ENCODE assay signal across 16 cellular contexts in the genomic region with DNA sequence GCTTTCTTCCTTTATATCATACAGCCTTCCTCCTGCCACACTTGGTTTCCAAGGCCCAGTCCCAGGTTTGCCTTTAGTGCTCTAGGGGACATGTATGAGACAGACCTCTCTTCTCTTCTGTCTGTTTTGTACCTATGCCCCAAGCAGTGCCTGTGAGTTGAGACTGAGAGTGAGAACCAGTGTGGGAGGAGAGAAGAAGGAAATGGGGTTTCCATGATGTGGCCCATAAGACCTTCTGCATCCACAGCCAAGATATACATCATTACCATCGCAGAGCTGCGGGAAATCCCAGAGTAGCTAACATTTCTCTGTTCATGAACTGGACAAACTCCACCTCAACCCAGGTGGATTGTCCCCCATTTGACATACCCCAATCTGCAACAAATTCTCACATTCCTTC. TPM values are rescaled to one million over a fixed set of nuclear protein-coding genes. Genes with fewer than 3 reads are reported as not detected.
DNase-seq lines count a peak whose midpoint lies in the region; ATAC-seq, FAIRE-seq and TF ChIP-seq lines count a peak whose summit lies in the region.
"Had no signal": no experiment of that assay in that cellular context is flagged by ENCODE, and none has a peak within 500 bp of the region (broad histone marks: within the 10 kb centered on the region; RNA-seq: fewer than 3 reads in every experiment).

No MANE protein-coding gene starts in this region.

- H3K9ac ChIP-seq in kidney (ENCODE audit: low read length in 2 of 2), result no peak overlapping the region
- H3K9ac ChIP-seq: KMS-11 had no signal

- peak; percentile 40 for ATAC-seq in HG02973 (IDR thresholded peaks at IDR 0.05; ENCODE audit: unreplicated experiment)
- ATAC-seq in activated T-cell treated with anti-CD3 and anti-CD28 coated beads, Interleukin-2, amount 50 U/mL, for 72 hours (replicated peaks in 1 of 2), result peak; percentile 61 to 66
- no peak for ATAC-seq in gastrocnemius medialis
- ATAC-seq: right cardiac atrium had no signal

- DNase-seq in GM13976 (ENCODE audit: low spot score) (peak; percentile 35), gastrocnemius medialis (no peak), RCC 7860 (ENCODE audit: low spot score) (no peak), RPMI8226 (no peak), kidney (no peak)
- DNase-seq in activated T-cell treated with anti-CD3 and anti-CD28 coated beads, Interleukin-2, amount 50 U/mL, for 72 hours, result peak; percentile 52 to 61
- peak; percentile 29 for DNase-seq in stimulated activated CD4-positive, alpha-beta T cell treated with anti-CD3 and anti-CD28 coated beads, Interleukin-4, amount 100 ng/mL, for 1 hour
- DNase-seq: brain microvascular endothelial cell, erythroblast, midbrain, NCI-H2227 treated with DMSO at 0.1 percent for 48 hours, right cardiac atrium had no signal

- no peak for FAIRE-seq in RCC 7860 (lab: Jason Lieb, UNC)
- FAIRE-seq in kidney (lab: Jason Lieb, UNC), result no peak

- H3K4me3 Mint-ChIP-seq in activated T-cell treated with anti-CD3 and anti-CD28 coated beads, Interleukin-2, amount 50 U/mL, for 72 hours, result peak overlapping the region; percentile 78 to 94

- H3K36me3 Mint-ChIP-seq in activated T-cell treated with anti-CD3 and anti-CD28 coated beads, Interleukin-2, amount 50 U/mL, for 72 hours (ENCODE audit: insufficient read depth in 2 of 2), result peaks cover 23 to 30% of the 10 kb centered on the region in 2 donors

- no peak overlapping the region for H3K4me3 ChIP-seq in gastrocnemius medialis
- H3K4me3 ChIP-seq in kidney (ENCODE audit: low read length in 2 of 2), result no peak overlapping the region

- in situ Hi-C loops in GM13976 (cut with MboI; ENCODE audit: low sequenced_read_pairs, unreplicated experiment) (no loop called here), gastrocnemius medialis (cut with MboI; ENCODE audit: low sequenced_read_pairs in 4 of 4) (no loop called here)

- TF ChIP-seq POLR2A in gastrocnemius medialis (IDR thresholded peaks at IDR 0.05), result no peak

- H3K36me3 ChIP-seq in gastrocnemius medialis (no peaks in the 10 kb centered on the region), kidney (ENCODE audit: control insufficient read depth in 1 of 2, insufficient read depth in 2 of 2, low read length in 2 of 2) (no peaks in the 10 kb centered on the region)
- H3K36me3 ChIP-seq: brain microvascular endothelial cell had no signal

- H3K27me3 ChIP-seq in gastrocnemius medialis, result no peaks in the 10 kb centered on the region
- H3K27me3 ChIP-seq: brain microvascular endothelial cell had no signal

- H3K4me1 Mint-ChIP-seq in activated T-cell treated with anti-CD3 and anti-CD28 coated beads, Interleukin-2, amount 50 U/mL, for 72 hours (ENCODE audit: low read depth), result peaks cover 84% of the 10 kb centered on the region

- peak overlapping the region; percentile 97 for H3K27ac Mint-ChIP-seq in activated T-cell treated with anti-CD3 and anti-CD28 coated beads, Interleukin-2, amount 50 U/mL, for 72 hours

- intact Hi-C loops in gastrocnemius medialis (cut with DNase I; ENCODE audit: low total_unique reads), result no loop called here
- intact Hi-C loops in kidney (cut with DNase I), result no loop called here

- H3K9me3 Mint-ChIP-seq in activated T-cell treated with anti-CD3 and anti-CD28 coated beads, Interleukin-2, amount 50 U/mL, for 72 hours, result no peaks in the 10 kb centered on the region

- no peaks in the 10 kb centered on the region for H3K27me3 Mint-ChIP-seq in activated T-cell treated with anti-CD3 and anti-CD28 coated beads, Interleukin-2, amount 50 U/mL, for 72 hours (ENCODE audit: low read depth)

- TF ChIP-seq CTCF in GM13976 (IDR thresholded peaks at IDR 0.05; ENCODE audit: borderline replicate concordance, control extremely low read depth, extremely low read depth, insufficient read depth, missing control alignments) (no peak), gastrocnemius medialis (IDR thresholded peaks at IDR 0.05 in 4 of 5, conservative IDR thresholded peaks at IDR 0.05 in 1 of 5) (no peak), kidney (IDR thresholded peaks at IDR 0.05; ENCODE audit: borderline replicate concordance, extremely low read depth, insufficient read depth) (no peak)

- H3K27ac ChIP-seq in gastrocnemius medialis (no peak overlapping the region), kidney (ENCODE audit: low read depth in 2 of 2, low read length in 2 of 2) (no peak overlapping the region)
- H3K27ac ChIP-seq: brain microvascular endothelial cell, C4-2B, KMS-11, VCaP had no signal

- H3K4me1 ChIP-seq in gastrocnemius medialis, result no peaks in the 10 kb centered on the region
- H3K4me1 ChIP-seq in kidney (ENCODE audit: control insufficient read depth in 1 of 2, insufficient read depth in 1 of 2, low read depth in 1 of 2, low read length in 2 of 2), result no peaks in the 10 kb centered on the region

- no peaks in the 10 kb centered on the region for H3K9me3 ChIP-seq in gastrocnemius medialis
- H3K9me3 ChIP-seq in kidney (ENCODE audit: control insufficient read depth in 1 of 2, low read length in 2 of 2), result no peaks in the 10 kb centered on the region

RNA-seq across cellular contexts. Expression of gene TESPA1, which starts 2.8 kb away (rescaled TPM):
- total RNA-seq in activated T-cell treated with anti-CD3 and anti-CD28 coated beads, Interleukin-2, amount 50 U/mL, for 72 hours, result 10 to 100 TPM; 86.5 to 95.5 TPM
- total RNA-seq in gastrocnemius medialis, result 1 to 10 TPM in 1 of 4 donors, under 1 TPM in 1, not detected in 2; 0.94 to 1.1 TPM
- total RNA-seq in kidney, result 4.9 TPM
- polyA plus RNA-seq in kidney (ENCODE audit: insufficient read depth, low read depth, low replicate concordance), result not detected

RNA-seq across cellular contexts. Expression of gene NEUROD4, which starts 38.0 kb away (rescaled TPM):
- not detected for total RNA-seq in activated T-cell treated with anti-CD3 and anti-CD28 coated beads, Interleukin-2, amount 50 U/mL, for 72 hours
- not detected for total RNA-seq in gastrocnemius medialis
- not detected for total RNA-seq in kidney
- polyA plus RNA-seq in kidney (ENCODE audit: insufficient read depth, low read depth, low replicate concordance), result not detected
- total RNA-seq: right cardiac atrium had no signal
- polyA plus RNA-seq: right cardiac atrium had no signal

Comparison
In these comparisons a context has a peak if more than half of its experiments do, and no peak if none do; other contexts are left out.
1. DNase-seq: peak in GM13976 (single experiment), activated T-cell treated with anti-CD3 and anti-CD28 coated beads, Interleukin-2, amount 50 U/mL, for 72 hours (2 of 2) and stimulated activated CD4-positive, alpha-beta T cell treated with anti-CD3 and anti-CD28 coated beads, Interleukin-4, amount 100 ng/mL, for 1 hour (single experiment); none in gastrocnemius medialis (0 of 2), RCC 7860 (single experiment), RPMI8226 (single experiment) and kidney (single experiment).
2. ATAC-seq: peak in HG02973 (single experiment) and activated T-cell treated with anti-CD3 and anti-CD28 coated beads, Interleukin-2, amount 50 U/mL, for 72 hours (2 of 2); none in gastrocnemius medialis (0 of 2).
3. RNA of gene TESPA1, which starts 2.8 kb away (total RNA-seq): 86.5 to 95.5 TPM in activated T-cell treated with anti-CD3 and anti-CD28 coated beads, Interleukin-2, amount 50 U/mL, for 72 hours; 4.9 TPM in kidney (single experiment) and 0.94 to 1.1 TPM in gastrocnemius medialis; every median in the first group is over 10 times any median in the second.